In the genomic region with DNA sequence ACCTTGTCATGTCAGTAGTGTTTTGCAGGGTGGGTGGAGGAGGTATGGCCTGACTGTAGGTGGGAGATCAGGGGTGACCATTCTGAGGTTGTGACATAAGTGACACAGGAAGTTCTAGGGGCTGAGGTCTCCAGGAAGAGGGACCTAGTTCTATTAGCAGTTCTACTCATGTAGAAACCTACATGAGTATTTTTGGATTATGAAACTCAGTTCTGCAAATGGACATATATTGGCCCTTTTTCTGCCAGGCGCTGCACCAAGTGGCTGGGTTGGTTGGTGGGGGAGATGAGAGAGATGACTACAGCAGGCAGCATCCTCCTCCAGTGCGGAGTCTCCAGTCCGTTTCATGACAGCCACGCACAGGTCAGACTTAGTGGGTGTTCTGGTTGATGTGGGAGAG, we compare ENCODE assay signal across 11 cellular contexts. TPM values are rescaled to one million over a fixed set of nuclear protein-coding genes. Genes with fewer than 3 reads are reported as not detected.
DNase-seq lines count a peak whose midpoint lies in the region; ATAC-seq, FAIRE-seq and TF ChIP-seq lines count a peak whose summit lies in the region.
"Had no signal": no experiment of that assay in that cellular context is flagged by ENCODE, and none has a peak within 500 bp of the region (broad histone marks: within the 10 kb centered on the region; RNA-seq: fewer than 3 reads in every experiment).

No MANE protein-coding gene starts in this region.

- peak overlapping the region; percentile 25 for H3K56ac ChIP-seq in mesendoderm (ENCODE audit: low read length)

- no peak overlapping the region for H3K4ac ChIP-seq in mesendoderm (ENCODE audit: low read depth, low read length)

- H2AK5ac ChIP-seq in mesendoderm (ENCODE audit: low read length), result no peak overlapping the region

- intact Hi-C loops in ascending aorta (cut with DNase I), result no loop called here

- H4K8ac ChIP-seq in mesendoderm (ENCODE audit: low read depth, low read length), result no peak overlapping the region

- no peak overlapping the region for H3K18ac ChIP-seq in mesendoderm (ENCODE audit: low read length)

- no peak; the same call in 1 of the 2 replicates for TF ChIP-seq POLR2A in GM12892 (IDR thresholded peaks at IDR 0.05; ENCODE audit: low read depth, low read length)

- no peak overlapping the region for H3K4me2 ChIP-seq in mesendoderm (ENCODE audit: low read length)

- no peak overlapping the region for H3K23ac ChIP-seq in mesendoderm (ENCODE audit: low read length)

- H2BK15ac ChIP-seq in mesendoderm (replicated peaks; ENCODE audit: low read depth), result no peak overlapping the region

- FAIRE-seq in GM12892 (lab: Jason Lieb, UNC), result peak; percentile 95
- FAIRE-seq: TTC549 had no signal

- H3K79me2 ChIP-seq in mesendoderm (ENCODE audit: control insufficient read depth, insufficient read depth, low read length), result peaks cover 35% of the 10 kb centered on the region

- no peak for DNase-seq in GM12892 (ENCODE audit: insufficient read length)
- peak; percentile 60 for DNase-seq in GM20000 (ENCODE audit: low spot score)
- no peak for DNase-seq in mesendoderm
- DNase-seq in ascending aorta (ENCODE audit: low spot score in 2 of 2), result no peak
- DNase-seq in mesenteric fat pad (ENCODE audit: low spot score), result no peak
- DNase-seq in anterior cingulate cortex (lab: John Stamatoyannopoulos, UW), result no peak
- no peak for DNase-seq in HuH-7 (ENCODE audit: low spot score)
- DNase-seq: mesenchymal stem cell, NCI-H446 had no signal

- H2BK5ac ChIP-seq in mesendoderm (ENCODE audit: low read length), result no peak overlapping the region

- H3K27ac ChIP-seq in mesendoderm (ENCODE audit: low read depth, low read length) (no peak overlapping the region), ascending aorta (peak overlapping the region in 1 of 2 donors; percentile 3)

- H3K9me3 ChIP-seq in ascending aorta, result no peaks in the 10 kb centered on the region

- H3K9ac ChIP-seq in mesendoderm (ENCODE audit: low read length), result no peak overlapping the region

- ATAC-seq in HG03442 (IDR thresholded peaks at IDR 0.05; ENCODE audit: unreplicated experiment), result peak; percentile 36

- H3K27me3 ChIP-seq in mesendoderm (ENCODE audit: insufficient read depth, low read length, poor library complexity) (no peaks in the 10 kb centered on the region), ascending aorta (no peaks in the 10 kb centered on the region)

- no peaks in the 10 kb centered on the region for H3K4me1 ChIP-seq in mesendoderm (ENCODE audit: control insufficient read depth, low read depth, low read length)
- peaks cover 1 to 59% of the 10 kb centered on the region in 2 donors for H3K4me1 ChIP-seq in ascending aorta

- H2BK120ac ChIP-seq in mesendoderm (ENCODE audit: low read depth, low read length), result no peak overlapping the region

- H3K4me3 ChIP-seq in mesendoderm (ENCODE audit: low read length), result no peak overlapping the region
- H3K4me3 ChIP-seq in ascending aorta, result no peak overlapping the region

- peaks cover 21% of the 10 kb centered on the region for H3K79me1 ChIP-seq in mesendoderm (ENCODE audit: low read length)

- TF ChIP-seq CTCF in GM20000 (IDR thresholded peaks at IDR 0.05; ENCODE audit: extremely low read depth, missing control alignments), result no peak
- no peak for TF ChIP-seq CTCF in ascending aorta (IDR thresholded peaks at IDR 0.05)

- peaks cover 3% of the 10 kb centered on the region for H3K36me3 ChIP-seq in mesendoderm (ENCODE audit: control insufficient read depth, insufficient read depth, low read length)
- no peaks in the 10 kb centered on the region for H3K36me3 ChIP-seq in ascending aorta

- no CpG with 5 or more reads among the region's 4 CpGs for WGBS in mesendoderm (ENCODE audit: extremely low coverage, insufficient coverage, low lambda C conversion rate)

- H4K5ac ChIP-seq in mesendoderm (ENCODE audit: low read length), result no peak overlapping the region

RNA-seq across cellular contexts. Expression of gene PRDM2, which starts 54.0 kb away (rescaled TPM):
- polyA plus RNA-seq in GM12892 (2012; ENCODE audit: missing spikeins), result 34.2 TPM
- 18.0 TPM for polyA plus RNA-seq in mesendoderm (2013, experiment 1 of 2)
- 18.3 TPM for polyA plus RNA-seq in mesendoderm (2013, experiment 2 of 2)
- 27.2 TPM for total RNA-seq in ascending aorta
- 38.1 TPM for total RNA-seq in mesenteric fat pad
